ENCODE assay signal across 21 cellular contexts in the genomic region with DNA sequence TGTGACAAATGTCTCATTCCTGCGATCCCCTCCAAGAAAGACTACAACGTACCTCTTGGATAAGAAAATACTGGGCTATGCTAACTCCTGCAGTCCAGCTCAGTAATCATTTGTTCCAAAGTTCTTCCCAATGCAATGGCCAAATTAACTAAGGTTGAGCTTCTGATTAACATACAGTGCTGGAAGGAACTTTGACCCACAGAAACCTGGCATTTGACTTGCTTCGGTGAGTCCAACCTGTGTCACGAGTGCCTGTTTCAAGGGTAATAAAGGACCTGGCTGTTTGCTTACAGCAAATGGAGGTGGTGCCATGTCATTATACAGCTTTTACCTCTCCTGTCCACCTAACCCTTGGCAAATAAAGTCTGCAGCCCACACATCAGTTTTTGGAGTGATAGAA.
A peak's percentile ranks its signal among the peaks of the same experiment; 100 is the strongest.
DNase-seq lines count a peak whose midpoint lies in the region; ATAC-seq and TF ChIP-seq lines count a peak whose summit lies in the region.
"Had no signal": no experiment of that assay in that cellular context is flagged by ENCODE, and none has a peak within 500 bp of the region (broad histone marks: within the 10 kb centered on the region; RNA-seq: fewer than 3 reads in every experiment).

No MANE protein-coding gene starts in this region.

- H2BK120ac ChIP-seq in trophoblast cell (ENCODE audit: insufficient read depth, low read length, poor library complexity) = no peak overlapping the region

- ATAC-seq in left lobe of liver = peak; percentile 79
- ATAC-seq in HG03139 (IDR thresholded peaks at IDR 0.05; ENCODE audit: unreplicated experiment) = no peak
- ATAC-seq in psoas muscle = no peak
- ATAC-seq: esophagus mucosa, GM12878, PC-3 had no signal

- H3K9ac ChIP-seq in trophoblast cell (ENCODE audit: low read length) = no peak overlapping the region

- peak; percentile 81 for DNase-seq in DMS53 (lab: John Stamatoyannopoulos, UW)
- no peak for DNase-seq in PC-9
- DNase-seq in left lobe of liver (ENCODE audit: low spot score) = peak; percentile 87
- DNase-seq in trophoblast cell = no peak
- DNase-seq in psoas muscle = no peak
- no peak for DNase-seq in activated gamma-delta T cell treated with Interleukin-2 at 50 U/mL for 16 hours
- no peak for DNase-seq in NCI-H345 treated with DMSO at 0.1 percent for 48 hours (lab: John Stamatoyannopoulos, UW; ENCODE audit: unreplicated experiment)
- DNase-seq: ACHN; activated naive CD4-positive, alpha-beta T cell; anterior cingulate cortex; DMS153; effector CD8-positive, alpha-beta T cell; KBM-7; PC-3; T-helper 2 cell had no signal

- H2AFZ ChIP-seq in PC-9 (no peak overlapping the region), trophoblast cell (ENCODE audit: insufficient read depth, low read length, poor library complexity) (no peak overlapping the region)

- no peak for TF ChIP-seq CTCF in PC-9 (conservative IDR thresholded peaks at IDR 0.05)
- TF ChIP-seq CTCF in psoas muscle (IDR thresholded peaks at IDR 0.05) = no peak

- H2AK5ac ChIP-seq in trophoblast cell (ENCODE audit: low read length) = no peak overlapping the region

- H3K36me3 ChIP-seq in PC-9 (ENCODE audit: low read depth) (peaks cover 33% of the 10 kb centered on the region), trophoblast cell (ENCODE audit: control insufficient read depth in 1 of 2, insufficient read depth in 2 of 2, low read length in 2 of 2) (peaks cover 2 to 7% of the 10 kb centered on the region in 2 experiments), psoas muscle (ENCODE audit: insufficient read depth in 1 of 2, low read depth in 1 of 2) (no peaks in the 10 kb centered on the region)
- H3K36me3 ChIP-seq: right atrium auricular region, suprapubic skin had no signal

- 0 out of 2 replicates have a peak overlapping the region, but pooled peaks have one; percentile 6 for H3K27ac ChIP-seq in PC-9
- no peak overlapping the region for H3K27ac ChIP-seq in trophoblast cell (ENCODE audit: low read depth, low read length)
- no peak overlapping the region for H3K27ac ChIP-seq in psoas muscle
- H3K27ac ChIP-seq: right atrium auricular region, SK-N-MC, suprapubic skin had no signal

- no peak overlapping the region for H4K8ac ChIP-seq in trophoblast cell (ENCODE audit: low read depth, low read length)

- H3K23ac ChIP-seq in trophoblast cell (ENCODE audit: low read length) = no peak overlapping the region

- BruUV-seq in PC-9 (replicated peaks; lab: Mats Ljungman, UMichigan) = no TSS peak

- peaks cover 86% of the 10 kb centered on the region for H3K79me2 ChIP-seq in PC-9 (ENCODE audit: low read depth)
- H3K79me2 ChIP-seq in trophoblast cell (ENCODE audit: control insufficient read depth, insufficient read depth, low read length, poor library complexity) = no peaks in the 10 kb centered on the region

- H3K9me3 ChIP-seq in PC-9 (ENCODE audit: insufficient read depth, low read depth) (no peaks in the 10 kb centered on the region), trophoblast cell (ENCODE audit: insufficient read depth, low read depth, low read length) (no peaks in the 10 kb centered on the region), psoas muscle (no peaks in the 10 kb centered on the region)
- H3K9me3 ChIP-seq: right atrium auricular region, suprapubic skin had no signal

- no peaks in the 10 kb centered on the region for H4K20me1 ChIP-seq in PC-9 (ENCODE audit: insufficient read depth)

- intact Hi-C loops in PC-9 (cut with micrococcal nuclease; ENCODE audit: unreplicated experiment) (no loop called here), psoas muscle (cut with DNase I) (no loop called here)

- no peaks in the 10 kb centered on the region for H3K9me2 ChIP-seq in PC-9 (ENCODE audit: insufficient read depth)

- H3K4me1 ChIP-seq in PC-9 (replicated peaks; ENCODE audit: insufficient read depth) (peaks cover 32% of the 10 kb centered on the region), trophoblast cell (ENCODE audit: control insufficient read depth in 1 of 2, insufficient read depth in 2 of 2, low read length in 2 of 2) (peaks cover 0 to 2% of the 10 kb centered on the region in 2 experiments), psoas muscle (no peaks in the 10 kb centered on the region)
- H3K4me1 ChIP-seq: right atrium auricular region had no signal

- H3K18ac ChIP-seq in trophoblast cell (ENCODE audit: low read length) = no peak overlapping the region

- no peaks in the 10 kb centered on the region for H3K27me3 ChIP-seq in PC-9 (ENCODE audit: insufficient read depth, low read depth)
- H3K27me3 ChIP-seq in trophoblast cell (ENCODE audit: insufficient read depth, low read length) = no peaks in the 10 kb centered on the region
- H3K27me3 ChIP-seq in psoas muscle (ENCODE audit: insufficient read depth in 3 of 3, low read length in 2 of 3) = no peaks in the 10 kb centered on the region
- H3K27me3 ChIP-seq: right atrium auricular region, suprapubic skin had no signal

- no peak overlapping the region for H3K4me3 ChIP-seq in PC-9
- no peak overlapping the region for H3K4me3 ChIP-seq in trophoblast cell (ENCODE audit: low read depth, low read length)
- no peak overlapping the region for H3K4me3 ChIP-seq in psoas muscle
- H3K4me3 ChIP-seq: GM12878, right atrium auricular region, SK-N-MC, suprapubic skin had no signal

- H3K4ac ChIP-seq in trophoblast cell (ENCODE audit: low read depth, low read length) = peak overlapping the region; percentile 60

- no peak overlapping the region for H2BK12ac ChIP-seq in trophoblast cell (ENCODE audit: low read length)

- no peak overlapping the region for H2BK5ac ChIP-seq in trophoblast cell (ENCODE audit: low read depth, low read length, poor library complexity)

- H3K14ac ChIP-seq in trophoblast cell (ENCODE audit: low read length) = no peak overlapping the region

- POLR2A ChIA-PET in PC-9 (lab: Charles Lee; ENCODE audit: unreplicated experiment) = no interaction called here

- no CpG with 5 or more reads among the region's 4 CpGs for WGBS in trophoblast cell (ENCODE audit: extremely low coverage, insufficient coverage, insufficient read length)
- 84 to 92% (median 84%) methylated on average over 4 of the region's 4 CpGs for WGBS in psoas muscle, 3 donors

- no peak overlapping the region for H4K12ac ChIP-seq in trophoblast cell (ENCODE audit: low read depth, low read length)

- no peak overlapping the region for H4K91ac ChIP-seq in trophoblast cell (ENCODE audit: low read depth, low read length)

- no peaks in the 10 kb centered on the region for H3K79me1 ChIP-seq in trophoblast cell (ENCODE audit: low read length)

- H3K4me2 ChIP-seq in PC-9 (no peak overlapping the region), trophoblast cell (ENCODE audit: low read length) (no peak overlapping the region)

- CTCF ChIA-PET in PC-9 (lab: Charles Lee) = no interaction called here

- peaks cover 6% of the 10 kb centered on the region; the same call in 1 of the 2 replicates for H3F3A ChIP-seq in PC-9 (ENCODE audit: insufficient read depth, low read depth)

Comparison
In these comparisons a context has a peak if more than half of its experiments do, and no peak if none do; other contexts are left out.
1. DNase-seq: peak in DMS53 (single experiment) and left lobe of liver (single experiment); none in PC-9 (0 of 2), trophoblast cell (0 of 2), psoas muscle (0 of 2), activated gamma-delta T cell treated with Interleukin-2 at 50 U/mL for 16 hours (single experiment) and NCI-H345 treated with DMSO at 0.1 percent for 48 hours (single experiment).